ENCODE assay signal across 8 cellular contexts in genomic region chr7:24981544-24981951, GRCh38. TPM values are rescaled to one million over a fixed set of nuclear protein-coding genes. Genes with fewer than 3 reads are reported as not detected.
DNase-seq lines count a peak whose midpoint lies in the region; ATAC-seq and TF ChIP-seq lines count a peak whose summit lies in the region.

No MANE protein-coding gene starts in this region.

- no peaks in the 10 kb centered on the region for H3K36me3 Mint-ChIP-seq in naive thymus-derived CD8-positive, alpha-beta T cell

- H3K27ac Mint-ChIP-seq in naive thymus-derived CD8-positive, alpha-beta T cell, result peak overlapping the region; percentile 11 to 81 (median 52)

- no peaks in the 10 kb centered on the region for H3K36me3 ChIP-seq in subcutaneous abdominal adipose tissue (ENCODE audit: control insufficient read depth in 5 of 5, insufficient read depth in 5 of 5, low read length in 5 of 5)

- DNase-seq in NCI-H524 (lab: John Stamatoyannopoulos, UW) (peak; percentile 11 to 47), NCI-H524 treated with DMSO at 0.1 percent for 48 hours (lab: John Stamatoyannopoulos, UW) (no peak), NCI-H774 (lab: John Stamatoyannopoulos, UW) (peak; percentile 1), fibroblast of the aortic adventitia (ENCODE audit: low read depth) (peak; percentile 58)
- peak; percentile 30 to 37 for DNase-seq in activated T-helper 1 cell treated with anti-CD3 and anti-CD28 coated beads, Interleukin-2, amount 50 U/mL, for 16 hours (ENCODE audit: low read depth in 1 of 2, low spot score in 1 of 2)
- peak; percentile 19 to 63 (median 36) for DNase-seq in naive thymus-derived CD8-positive, alpha-beta T cell

- H3K4me3 Mint-ChIP-seq in naive thymus-derived CD8-positive, alpha-beta T cell, result peak overlapping the region; percentile 93 to 98 (median 97)

- no peaks in the 10 kb centered on the region for H3K9me3 Mint-ChIP-seq in naive thymus-derived CD8-positive, alpha-beta T cell

- H3K27me3 ChIP-seq in subcutaneous abdominal adipose tissue (ENCODE audit: control insufficient read depth in 5 of 5, insufficient read depth in 4 of 5, low read length in 5 of 5), result peaks cover 0 to 4% (median 0%) of the 10 kb centered on the region in 5 donors

- no peak for TF ChIP-seq CTCF in fibroblast of the aortic adventitia (IDR thresholded peaks at IDR 0.05; ENCODE audit: insufficient read depth, low read length)

- peaks cover 23 to 47% (median 41%) of the 10 kb centered on the region in 4 donors for H3K4me1 Mint-ChIP-seq in naive thymus-derived CD8-positive, alpha-beta T cell

- H3K4me1 ChIP-seq in subcutaneous abdominal adipose tissue (ENCODE audit: control insufficient read depth in 5 of 5, insufficient read depth in 5 of 5, low read length in 5 of 5), result peaks cover 0 to 43% (median 31%) of the 10 kb centered on the region in 5 donors

- H3K27me3 Mint-ChIP-seq in naive thymus-derived CD8-positive, alpha-beta T cell, result no peaks in the 10 kb centered on the region

- H3K4me3 ChIP-seq in fibroblast of the aortic adventitia (ENCODE audit: low read depth, low read length) (peak overlapping the region; percentile 74), subcutaneous abdominal adipose tissue (ENCODE audit: low read depth in 1 of 5, low read length in 5 of 5) (peak overlapping the region; percentile 88 to 98 (median 94))

- no peaks in the 10 kb centered on the region for H3K9me3 ChIP-seq in subcutaneous abdominal adipose tissue (ENCODE audit: control insufficient read depth in 5 of 5, low read length in 5 of 5)

- H3K9ac ChIP-seq in subcutaneous abdominal adipose tissue (ENCODE audit: low read length in 5 of 5), result peak overlapping the region in 4 of 5 donors; percentile 63 to 91 (median 74)

- peak in 1 of 2 donors; percentile 5 for ATAC-seq in naive thymus-derived CD8-positive, alpha-beta T cell
- ATAC-seq in GM18867 (IDR thresholded peaks at IDR 0.05; ENCODE audit: unreplicated experiment), result no peak

- H3K27ac ChIP-seq in subcutaneous abdominal adipose tissue (ENCODE audit: low read depth, low read length), result peak overlapping the region; percentile 61

- POLR2A ChIA-PET in naive thymus-derived CD8-positive, alpha-beta T cell (lab: Charles Lee), result interaction anchor here (0.6 to 3.9 kb wide), 6 partner anchors 44 to 1369 kb away, joined by 3 to 27 read pairs (median 4); no protein-coding TSS in a partner anchor

RNA-seq across cellular contexts. Expression of gene OSBPL3, which starts 1.6 kb away (rescaled TPM):
- 16.1 and 46.0 TPM in 2 replicates for total RNA-seq in fibroblast of the aortic adventitia (ENCODE audit: low replicate concordance)
- total RNA-seq in naive thymus-derived CD8-positive, alpha-beta T cell, result 10 to 100 TPM; 21.3 to 28.4 TPM
- polyA plus RNA-seq in naive thymus-derived CD8-positive, alpha-beta T cell, result 1 to 10 TPM; 3.4 to 5.3 (median 5.0) TPM
